8 cellular contexts compared by ENCODE assay signal in the genomic region with DNA sequence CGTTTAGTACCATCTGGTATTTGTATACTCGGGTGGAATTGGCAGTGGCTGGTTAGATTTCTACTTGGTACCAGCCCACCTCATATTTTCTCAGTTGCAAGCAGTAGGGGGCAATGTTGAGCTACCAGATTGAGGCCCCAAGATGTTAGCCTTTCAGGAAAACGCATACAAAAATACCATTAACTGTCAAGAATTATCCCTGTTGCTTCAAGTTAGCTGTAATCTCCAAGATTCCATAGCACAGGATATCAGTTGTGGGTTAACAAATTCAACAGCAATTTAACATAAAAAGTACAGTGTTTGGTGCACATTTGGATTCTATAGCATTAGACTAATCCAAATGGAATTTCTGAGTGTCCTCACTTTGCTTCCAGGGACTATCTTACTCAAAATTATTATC.
DNase-seq lines count a peak whose midpoint lies in the region; ATAC-seq and TF ChIP-seq lines count a peak whose summit lies in the region.

No MANE protein-coding gene starts in this region.

- H3K9me3 ChIP-seq in BE2C: no peaks in the 10 kb centered on the region; the same call in 1 of the 2 replicates
- no peaks in the 10 kb centered on the region for H3K9me3 ChIP-seq in naive thymus-derived CD4-positive, alpha-beta T cell (ENCODE audit: control insufficient read depth in 2 of 3, low read length in 3 of 3)

- ATAC-seq in GM19351 (IDR thresholded peaks at IDR 0.05; ENCODE audit: unreplicated experiment): peak; percentile 68
- peak; percentile 52 for ATAC-seq in esophagus mucosa
- ATAC-seq in naive thymus-derived CD4-positive, alpha-beta T cell: peak; percentile 55
- no peak for ATAC-seq in HG03139 (IDR thresholded peaks at IDR 0.05; ENCODE audit: unreplicated experiment)

- intact Hi-C loops in naive thymus-derived CD4-positive, alpha-beta T cell (cut with micrococcal nuclease): loop anchor here (1.0 to 10.0 kb wide), 10 partner anchors 20 to 1950 kb away; partner anchors contain the start of gene IRX3 (in 1 of the 2)

- peaks cover 0 to 15% (median 10%) of the 10 kb centered on the region in 5 donors for H3K36me3 Mint-ChIP-seq in naive thymus-derived CD4-positive, alpha-beta T cell
- peaks cover 5% of the 10 kb centered on the region for H3K36me3 Mint-ChIP-seq in type B pancreatic cell

- DNase-seq in BE2C (peak; percentile 59), NCI-H2227 treated with DMSO at 0.1 percent for 48 hours (lab: John Stamatoyannopoulos, UW) (peak; percentile 51), type B pancreatic cell (ENCODE audit: extremely low spot score, unreplicated experiment) (no peak)
- DNase-seq in activated CD4-positive, alpha-beta T cell treated with anti-CD3 and anti-CD28 coated beads, Interleukin-2, amount 50 U/mL, for 4 hours: peak; percentile 15 to 29
- DNase-seq in naive thymus-derived CD4-positive, alpha-beta T cell: peak in 6 of 9 donors; percentile 20 to 60 (median 42)

- peak overlapping the region in 1 of 10 donors; percentile 40 for H3K4me3 Mint-ChIP-seq in naive thymus-derived CD4-positive, alpha-beta T cell
- no peak overlapping the region for H3K4me3 Mint-ChIP-seq in type B pancreatic cell

- H3K27me3 Mint-ChIP-seq in naive thymus-derived CD4-positive, alpha-beta T cell: no peaks in the 10 kb centered on the region
- peaks cover 3% of the 10 kb centered on the region for H3K27me3 Mint-ChIP-seq in type B pancreatic cell

- TF ChIP-seq CTCF in BE2C (IDR thresholded peaks at IDR 0.05; ENCODE audit: low read depth, low read length) (peak; percentile 87), type B pancreatic cell (conservative IDR thresholded peaks at IDR 0.05) (peak; percentile 89)

- H3K27ac Mint-ChIP-seq in naive thymus-derived CD4-positive, alpha-beta T cell: peak overlapping the region in 1 of 9 donors; percentile 75
- no peak overlapping the region for H3K27ac Mint-ChIP-seq in type B pancreatic cell

- H3K27ac ChIP-seq in naive thymus-derived CD4-positive, alpha-beta T cell (ENCODE audit: low read depth, low read length): no peak overlapping the region

- H3K4me1 ChIP-seq in BE2C: peaks cover 9% of the 10 kb centered on the region
- H3K4me1 ChIP-seq in naive thymus-derived CD4-positive, alpha-beta T cell (ENCODE audit: control insufficient read depth in 2 of 2, insufficient read depth in 2 of 2, low read length in 2 of 2): no peaks in the 10 kb centered on the region

- CTCF ChIA-PET in naive thymus-derived CD4-positive, alpha-beta T cell (lab: Charles Lee): no interaction called here

- no peak overlapping the region for H3K4me3 ChIP-seq in BE2C (ENCODE audit: low read depth, low read length)
- no peak overlapping the region for H3K4me3 ChIP-seq in naive thymus-derived CD4-positive, alpha-beta T cell (ENCODE audit: low read length)

- no peaks in the 10 kb centered on the region for H3K9me3 Mint-ChIP-seq in naive thymus-derived CD4-positive, alpha-beta T cell
- H3K9me3 Mint-ChIP-seq in type B pancreatic cell: no peaks in the 10 kb centered on the region

- POLR2A ChIA-PET in naive thymus-derived CD4-positive, alpha-beta T cell (lab: Charles Lee): no interaction called here

- no peaks in the 10 kb centered on the region for H3K27me3 ChIP-seq in BE2C
- no peaks in the 10 kb centered on the region for H3K27me3 ChIP-seq in naive thymus-derived CD4-positive, alpha-beta T cell (ENCODE audit: control insufficient read depth in 2 of 2, insufficient read depth in 2 of 2, low read length in 2 of 2)

- peaks cover 0 to 36% (median 5%) of the 10 kb centered on the region in 7 donors for H3K4me1 Mint-ChIP-seq in naive thymus-derived CD4-positive, alpha-beta T cell
- peaks cover 39% of the 10 kb centered on the region for H3K4me1 Mint-ChIP-seq in type B pancreatic cell (ENCODE audit: unreplicated experiment)

- H3K36me3 ChIP-seq in BE2C: peaks cover 5% of the 10 kb centered on the region; the same call in 1 of the 2 replicates
- H3K36me3 ChIP-seq in naive thymus-derived CD4-positive, alpha-beta T cell (ENCODE audit: control insufficient read depth in 2 of 3, insufficient read depth in 3 of 3, low read length in 3 of 3): peaks cover 0 to 11% (median 0%) of the 10 kb centered on the region in 3 experiments
